1 cellular context compared by ENCODE assay signal in genomic region chr22:36586250-36586649, GRCh38.
TF ChIP-seq lines count a peak whose summit lies in the region.

No MANE protein-coding gene starts in this region.

TF ChIP-seq in SK-N-SH treated with all-trans-retinoic acid at 6 μM for 48 hours, 23 proteins besides CTCF, POLR2A, EP300 and RAD21 (continued from another document):
- TF ChIP-seq PATZ1 (CRISPR knock-in tag; IDR thresholded peaks at IDR 0.05; ENCODE audit: borderline replicate concordance) (no peak), BACH2 (CRISPR knock-in tag; IDR thresholded peaks at IDR 0.05; ENCODE audit: borderline replicate concordance) (no peak), SNAI2 (CRISPR knock-in tag; IDR thresholded peaks at IDR 0.05) (no peak), ZNF70 (CRISPR knock-in tag; IDR thresholded peaks at IDR 0.05) (no peak), ISL1 (CRISPR knock-in tag; IDR thresholded peaks at IDR 0.05) (no peak), ZNF8 (CRISPR knock-in tag; IDR thresholded peaks at IDR 0.05) (no peak), RARB (CRISPR knock-in tag; IDR thresholded peaks at IDR 0.05) (no peak), GLIS3 (CRISPR knock-in tag; IDR thresholded peaks at IDR 0.05) (no peak), PPARA (CRISPR knock-in tag; IDR thresholded peaks at IDR 0.05; ENCODE audit: borderline replicate concordance) (no peak), ZFP30 (CRISPR knock-in tag; IDR thresholded peaks at IDR 0.05) (no peak), TCF4 (CRISPR knock-in tag; IDR thresholded peaks at IDR 0.05; ENCODE audit: borderline replicate concordance) (no peak), CSDC2 (CRISPR knock-in tag; IDR thresholded peaks at IDR 0.05) (no peak)
